16 cellular contexts compared by ENCODE assay signal in genomic region chr11:108338750-108339149, GRCh38.
A peak's percentile ranks its signal among the peaks of the same experiment; 100 is the strongest.
DNase-seq lines count a peak whose midpoint lies in the region; ATAC-seq and TF ChIP-seq lines count a peak whose summit lies in the region.
"Had no signal": no experiment of that assay in that cellular context is flagged by ENCODE, and none has a peak within 500 bp of the region (broad histone marks: within the 10 kb centered on the region; RNA-seq: fewer than 3 reads in every experiment).

No MANE protein-coding gene starts in this region.

- POLR2A ChIA-PET in MCF 10A (lab: Yijun Ruan, JAX) (interaction anchor here (1.0 to 1.3 kb wide), 2 partner anchors 10 to 12 kb away, joined by 3 to 7 read pairs; no protein-coding TSS in a partner anchor), PC-9 (lab: Charles Lee; ENCODE audit: unreplicated experiment) (no interaction called here)

- H3K9me3 ChIP-seq in breast epithelium, result no peaks in the 10 kb centered on the region
- H3K9me3 ChIP-seq in PC-9 (ENCODE audit: insufficient read depth, low read depth), result no peaks in the 10 kb centered on the region
- no peaks in the 10 kb centered on the region for H3K9me3 ChIP-seq in Karpas-422 (ENCODE audit: low read length)
- H3K9me3 ChIP-seq: BLaER1 had no signal

- H3K27ac ChIP-seq in breast epithelium, result no peak overlapping the region
- H3K27ac ChIP-seq in PC-9, result peak overlapping the region; percentile 33; the same call in 1 of the 2 replicates
- H3K27ac ChIP-seq in Karpas-422 (ENCODE audit: low read length), result no peak overlapping the region
- H3K27ac ChIP-seq: BLaER1, RWPE1 had no signal

- no peaks in the 10 kb centered on the region for H3K36me3 ChIP-seq in breast epithelium
- peaks cover 22% of the 10 kb centered on the region for H3K36me3 ChIP-seq in PC-9 (ENCODE audit: low read depth)
- H3K36me3 ChIP-seq in Karpas-422 (ENCODE audit: insufficient read depth, low read length), result peaks cover 72% of the 10 kb centered on the region

- H3K27me3 Mint-ChIP-seq in MCF 10A (ENCODE audit: insufficient read depth, unreplicated experiment) (no peaks in the 10 kb centered on the region), progenitor cell of endocrine pancreas (no peaks in the 10 kb centered on the region)
- H3K27me3 Mint-ChIP-seq in central memory CD8-positive, alpha-beta T cell, result no peaks in the 10 kb centered on the region
- H3K27me3 Mint-ChIP-seq: CD8-positive, alpha-beta memory T cell had no signal

- CTCF ChIA-PET in MCF 10A (lab: Yijun Ruan, JAX), result no interaction called here
- CTCF ChIA-PET in PC-9 (lab: Charles Lee), result no interaction called here

- no peak for TF ChIP-seq POLR2A in breast epithelium (IDR thresholded peaks at IDR 0.05)

- H3K4me3 ChIP-seq in breast epithelium (no peak overlapping the region), PC-9 (no peak overlapping the region), Karpas-422 (ENCODE audit: low read length) (no peak overlapping the region)
- H3K4me3 ChIP-seq: BLaER1 had no signal

- H3K9ac ChIP-seq in Karpas-422 (ENCODE audit: low read length), result no peak overlapping the region
- H3K9ac ChIP-seq: BLaER1 had no signal

- peaks cover 25% of the 10 kb centered on the region for H3F3A ChIP-seq in PC-9 (ENCODE audit: insufficient read depth, low read depth)

- BruUV-seq in MCF 10A (replicated peaks; lab: Mats Ljungman, UMichigan) (no TSS peak), PC-9 (replicated peaks; lab: Mats Ljungman, UMichigan) (no TSS peak)

- no peaks in the 10 kb centered on the region for H3K27me3 ChIP-seq in breast epithelium
- no peaks in the 10 kb centered on the region for H3K27me3 ChIP-seq in PC-9 (ENCODE audit: insufficient read depth, low read depth)
- no peaks in the 10 kb centered on the region for H3K27me3 ChIP-seq in Karpas-422 (ENCODE audit: low read length)
- H3K27me3 ChIP-seq: BLaER1 had no signal

- H4K20me1 ChIP-seq in PC-9 (ENCODE audit: insufficient read depth) (no peaks in the 10 kb centered on the region), Karpas-422 (ENCODE audit: insufficient read depth, low read depth, low read length) (no peaks in the 10 kb centered on the region)
- H4K20me1 ChIP-seq: BLaER1 had no signal

- H3K79me2 ChIP-seq in PC-9 (ENCODE audit: low read depth) (no peaks in the 10 kb centered on the region), Karpas-422 (ENCODE audit: low read length) (0 out of 2 replicates have a peak, but pooled peaks cover 3% of the 10 kb centered on the region)

- no peak overlapping the region for H3K4me3 Mint-ChIP-seq in MCF 10A (ENCODE audit: unreplicated experiment)
- H3K4me3 Mint-ChIP-seq in central memory CD8-positive, alpha-beta T cell, result no peak overlapping the region
- no peak overlapping the region for H3K4me3 Mint-ChIP-seq in progenitor cell of endocrine pancreas (ENCODE audit: low read depth)

- H3K36me3 Mint-ChIP-seq in MCF 10A (ENCODE audit: insufficient read depth, unreplicated experiment), result peaks cover 43% of the 10 kb centered on the region
- peaks cover 49% of the 10 kb centered on the region for H3K36me3 Mint-ChIP-seq in central memory CD8-positive, alpha-beta T cell (ENCODE audit: insufficient read depth)
- H3K36me3 Mint-ChIP-seq in progenitor cell of endocrine pancreas (ENCODE audit: insufficient read depth), result peaks cover 7% of the 10 kb centered on the region

- DNase-seq in MCF 10A (ENCODE audit: unreplicated experiment) (peak; percentile 1), breast epithelium (ENCODE audit: low spot score in 2 of 2) (no peak), PC-9 (peak in 1 of 2 experiments; percentile 96), progenitor cell of endocrine pancreas (ENCODE audit: low spot score, unreplicated experiment) (no peak), Karpas-422 (no peak)
- DNase-seq in central memory CD8-positive, alpha-beta T cell (ENCODE audit: low spot score in 2 of 2), result no peak
- no peak for DNase-seq in effector CD4-positive, alpha-beta T cell
- DNase-seq: CD8-positive, alpha-beta memory T cell; DMS79; KBM-7; NCI-H1417 treated with DMSO at 0.1 percent for 48 hours; NCI-H1930; NCI-H345; NCI-H524 treated with DMSO at 0.1 percent for 48 hours had no signal

- TF ChIP-seq CTCF in MCF 10A (IDR thresholded peaks at IDR 0.05; ENCODE audit: unreplicated experiment) (no peak), breast epithelium (IDR thresholded peaks at IDR 0.05) (no peak), PC-9 (conservative IDR thresholded peaks at IDR 0.05) (no peak), progenitor cell of endocrine pancreas (IDR thresholded peaks at IDR 0.05; ENCODE audit: unreplicated experiment) (no peak)

- peaks cover 13% of the 10 kb centered on the region for H3K4me1 Mint-ChIP-seq in MCF 10A (ENCODE audit: insufficient read depth, unreplicated experiment)
- H3K4me1 Mint-ChIP-seq in central memory CD8-positive, alpha-beta T cell, result no peaks in the 10 kb centered on the region
- H3K4me1 Mint-ChIP-seq in progenitor cell of endocrine pancreas (ENCODE audit: low read depth), result peaks cover 5% of the 10 kb centered on the region

- intact Hi-C loops in MCF 10A (cut with micrococcal nuclease), result loop anchor here (10.0 kb wide), 1 partner anchor 1946 kb away; no protein-coding TSS in a partner anchor
- intact Hi-C loops in breast epithelium (cut with DNase I; ENCODE audit: low total_unique reads), result no loop called here
- intact Hi-C loops in PC-9 (cut with micrococcal nuclease; ENCODE audit: unreplicated experiment), result no loop called here

- no peak overlapping the region for H3K4me2 ChIP-seq in PC-9
- no peak overlapping the region for H3K4me2 ChIP-seq in Karpas-422 (ENCODE audit: low read depth, low read length, poor library complexity, severe bottlenecking)
- H3K4me2 ChIP-seq: BLaER1 had no signal

- H2AFZ ChIP-seq in PC-9 (no peak overlapping the region), Karpas-422 (ENCODE audit: low read length) (no peak overlapping the region)

- no peaks in the 10 kb centered on the region for H3K9me2 ChIP-seq in PC-9 (ENCODE audit: insufficient read depth)
- no peaks in the 10 kb centered on the region for H3K9me2 ChIP-seq in Karpas-422 (replicated peaks; ENCODE audit: insufficient read depth, low read length)

- H3K9me3 Mint-ChIP-seq in MCF 10A (ENCODE audit: unreplicated experiment) (no peaks in the 10 kb centered on the region), progenitor cell of endocrine pancreas (ENCODE audit: low read depth) (no peaks in the 10 kb centered on the region)
- no peaks in the 10 kb centered on the region for H3K9me3 Mint-ChIP-seq in central memory CD8-positive, alpha-beta T cell
- H3K9me3 Mint-ChIP-seq: CD8-positive, alpha-beta memory T cell had no signal

- H3K27ac Mint-ChIP-seq in MCF 10A (ENCODE audit: low read depth, unreplicated experiment), result no peak overlapping the region
- H3K27ac Mint-ChIP-seq in central memory CD8-positive, alpha-beta T cell (ENCODE audit: low read depth), result peak overlapping the region; percentile 19
- H3K27ac Mint-ChIP-seq in progenitor cell of endocrine pancreas, result peak overlapping the region; percentile 13

- H3K4me1 ChIP-seq in breast epithelium (no peaks in the 10 kb centered on the region), PC-9 (replicated peaks; ENCODE audit: insufficient read depth) (peaks cover 41% of the 10 kb centered on the region), Karpas-422 (ENCODE audit: low read length) (no peaks in the 10 kb centered on the region)
- H3K4me1 ChIP-seq: BLaER1 had no signal

- no peak for ATAC-seq in central memory CD8-positive, alpha-beta T cell (replicated peaks; ENCODE audit: extremely low read depth, poor library complexity, severe bottlenecking)
